Comparison of ENCODE assay signal across 8 cellular contexts in the genomic region with DNA sequence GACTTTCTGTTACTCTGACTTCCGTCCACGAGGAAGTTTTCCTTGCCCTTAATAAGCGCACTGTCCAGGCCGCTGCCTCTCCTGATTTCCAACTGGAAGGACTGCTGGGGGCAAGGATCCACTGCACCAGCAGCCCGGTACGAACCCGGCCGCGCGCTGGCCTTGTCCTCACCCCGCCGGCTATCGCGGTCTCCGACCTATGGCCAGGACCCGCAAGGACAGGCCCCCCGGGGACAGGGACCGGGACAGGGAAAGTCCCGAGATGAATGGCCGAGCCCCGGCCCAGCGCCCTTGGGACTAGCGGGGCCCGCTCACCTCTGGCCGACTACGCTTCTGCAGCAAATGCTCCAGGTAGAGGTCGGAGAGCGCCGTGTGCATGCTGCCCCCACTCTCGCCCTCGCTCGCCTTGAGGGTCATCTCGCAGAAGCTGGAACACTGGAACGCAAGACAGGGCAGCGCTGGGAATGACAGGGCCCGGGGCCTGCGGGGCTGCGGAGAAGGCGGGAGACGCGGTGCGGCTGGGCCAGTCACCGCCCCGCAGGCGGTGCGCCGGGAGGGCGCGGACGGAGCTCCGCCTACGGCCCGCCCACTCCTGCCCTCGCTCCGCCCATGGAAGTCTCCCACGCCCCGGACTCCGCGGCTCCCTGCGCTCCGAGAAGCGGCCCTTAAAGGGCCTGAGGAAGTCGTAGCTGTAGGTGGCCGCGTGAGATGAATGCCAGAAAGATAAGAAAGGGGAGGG. TPM values are rescaled to one million over a fixed set of nuclear protein-coding genes. Genes with fewer than 3 reads are reported as not detected.
DNase-seq lines count a peak whose midpoint lies in the region; ATAC-seq lines count a peak whose summit lies in the region.

A gene (minus strand): TSS at position 529 of the 739 bp plus-strand sequence. CDS start 112 bp downstream, at position 417.

- peaks cover under 1% of the 10 kb centered on the region for H3K4me1 ChIP-seq in endocrine pancreas (ENCODE audit: control insufficient read depth, insufficient read depth, low read length)

- DNase-seq in AG20443 (ENCODE audit: low spot score) (peak; percentile 93), NCI-H82 (lab: John Stamatoyannopoulos, UW) (peak; percentile 85), mesenteric fat pad (ENCODE audit: low spot score) (peak; percentile 92)
- peak; percentile 80 for DNase-seq in activated CD8-positive, alpha-beta memory T cell treated with anti-CD3 and anti-CD28 coated beads, Interleukin-2, amount 10 ng/mL, durations not matched to agents 7 days and 5 days
- peak; percentile 47 for DNase-seq in stimulated activated CD8-positive, alpha-beta memory T cell treated with anti-CD3 and anti-CD28 coated beads, Interleukin-15, amount 100 ng/mL, for 1 hour (ENCODE audit: low read depth)

- H3K9me3 ChIP-seq in endocrine pancreas (ENCODE audit: control insufficient read depth, low read length) = no peaks in the 10 kb centered on the region

- CTCF ChIA-PET in activated CD8-positive, alpha-beta memory T cell treated with anti-CD3 and anti-CD28 coated beads, Interleukin-2, amount 10 ng/mL, durations not matched to agents 7 days and 5 days (lab: Charles Lee) = interaction anchor here (0.8 to 1.2 kb wide), 4 partner anchors 8 to 46 kb away, joined by 3 to 5 read pairs (median 3); no protein-coding TSS in a partner anchor

- H3K4me3 Mint-ChIP-seq in activated CD8-positive, alpha-beta memory T cell treated with anti-CD3 and anti-CD28 coated beads, Interleukin-2, amount 10 ng/mL, durations not matched to agents 7 days and 5 days = peak within 1 kb of the TSS; percentile 75

- H3K36me3 ChIP-seq in endocrine pancreas (ENCODE audit: control insufficient read depth, insufficient read depth, low read length) = no peaks in the 10 kb centered on the region

- H3K36me3 Mint-ChIP-seq in activated CD8-positive, alpha-beta memory T cell treated with anti-CD3 and anti-CD28 coated beads, Interleukin-2, amount 10 ng/mL, durations not matched to agents 7 days and 5 days = peaks cover 2% of the 10 kb centered on the region

- H3K4me1 Mint-ChIP-seq in activated CD8-positive, alpha-beta memory T cell treated with anti-CD3 and anti-CD28 coated beads, Interleukin-2, amount 10 ng/mL, durations not matched to agents 7 days and 5 days = peaks cover 54% of the 10 kb centered on the region

- no peaks in the 10 kb centered on the region for H3K9me3 Mint-ChIP-seq in activated CD8-positive, alpha-beta memory T cell treated with anti-CD3 and anti-CD28 coated beads, Interleukin-2, amount 10 ng/mL, durations not matched to agents 7 days and 5 days (ENCODE audit: low read depth)

- H3K27me3 Mint-ChIP-seq in activated CD8-positive, alpha-beta memory T cell treated with anti-CD3 and anti-CD28 coated beads, Interleukin-2, amount 10 ng/mL, durations not matched to agents 7 days and 5 days = no peaks in the 10 kb centered on the region

- H3K27ac Mint-ChIP-seq in activated CD8-positive, alpha-beta memory T cell treated with anti-CD3 and anti-CD28 coated beads, Interleukin-2, amount 10 ng/mL, durations not matched to agents 7 days and 5 days = peak within 1 kb of the TSS; percentile 66

- H3K4me3 ChIP-seq in endocrine pancreas (ENCODE audit: control insufficient read depth, insufficient read depth, low read length) = peak within 1 kb of the TSS; percentile 69

- peak within 1 kb of the TSS; percentile 55 for H3K9ac ChIP-seq in endocrine pancreas (ENCODE audit: control insufficient read depth, insufficient read depth, low read length)

- ATAC-seq in GM18909 (IDR thresholded peaks at IDR 0.05; ENCODE audit: poor library complexity, unreplicated experiment) (peak; percentile 89), HG03135 (IDR thresholded peaks at IDR 0.05; ENCODE audit: unreplicated experiment) (peak; percentile 91)
- ATAC-seq in activated CD8-positive, alpha-beta memory T cell treated with anti-CD3 and anti-CD28 coated beads, Interleukin-2, amount 10 ng/mL, durations not matched to agents 7 days and 5 days = peak; percentile 98

- no peaks in the 10 kb centered on the region for H3K27me3 ChIP-seq in endocrine pancreas (ENCODE audit: control insufficient read depth, insufficient read depth, low read length)

RNA-seq across cellular contexts. Expression of the gene that starts here (rescaled TPM):
- total RNA-seq in activated CD8-positive, alpha-beta memory T cell treated with anti-CD3 and anti-CD28 coated beads, Interleukin-2, amount 10 ng/mL, durations not matched to agents 7 days and 5 days = 10 to 100 TPM; 29.0 to 37.4 TPM
- 85.1 TPM for total RNA-seq in mesenteric fat pad

Comparison
In these comparisons a context has a peak if more than half of its experiments do, and no peak if none do; other contexts are left out.
1. Peak in every context shown above with its lines: DNase-seq, ATAC-seq and H3K4me3 ChIP-seq.